Comparison of ENCODE assay signal across 9 cellular contexts in genomic region chr16:20903889-20904506, GRCh38. TPM values are rescaled to one million over a fixed set of nuclear protein-coding genes. Genes with fewer than 3 reads are reported as not detected.
DNase-seq lines count a peak whose midpoint lies in the region; ATAC-seq and TF ChIP-seq lines count a peak whose summit lies in the region.
"Had no signal": no experiment of that assay in that cellular context is flagged by ENCODE, and none has a peak within 500 bp of the region (broad histone marks: within the 10 kb centered on the region; RNA-seq: fewer than 3 reads in every experiment).

No MANE protein-coding gene starts in this region.

- peaks cover 66% of the 10 kb centered on the region for H3K79me2 ChIP-seq in hepatocyte

- H3K4me1 ChIP-seq in hepatocyte (ENCODE audit: insufficient read depth) (peaks cover 50% of the 10 kb centered on the region), stomach (peaks cover 64 to 85% (median 74%) of the 10 kb centered on the region in 4 donors)

- H3K27me3 ChIP-seq in hepatocyte (no peaks in the 10 kb centered on the region), stomach (no peaks in the 10 kb centered on the region)

- H3K9me3 Mint-ChIP-seq in T-helper 2 cell treated with Interferon-gamma antibody and Interleukin-4, amounts not matched to agents 5 μg/mL and 100 μg/mL, for 36 hours, result no peaks in the 10 kb centered on the region
- no peaks in the 10 kb centered on the region for H3K9me3 Mint-ChIP-seq in activated B cell treated with CpG ODN at 0.5 μM for 24 hours

- H3K27ac ChIP-seq in hepatocyte (peak overlapping the region; percentile 73), stomach (peak overlapping the region in 4 of 5 donors; percentile 98 to 99 (median 98))

- H3K4me3 ChIP-seq in hepatocyte (no peak overlapping the region), stomach (peak overlapping the region in 1 of 4 donors; percentile 11)

- H3K36me3 Mint-ChIP-seq in T-helper 2 cell treated with Interferon-gamma antibody and Interleukin-4, amounts not matched to agents 5 μg/mL and 100 μg/mL, for 36 hours (ENCODE audit: low read depth), result peaks cover 44% of the 10 kb centered on the region
- peaks cover 20% of the 10 kb centered on the region for H3K36me3 Mint-ChIP-seq in activated B cell treated with CpG ODN at 0.5 μM for 24 hours (ENCODE audit: low read depth)

- intact Hi-C loops in activated B cell treated with CpG ODN at 0.5 μM for 24 hours (cut with micrococcal nuclease) (loop anchor here (5.0 to 10.0 kb wide), 2 partner anchors 49 to 232 kb away; no protein-coding TSS in a partner anchor), stomach (cut with DNase I; ENCODE audit: low total_unique reads) (loop anchor here (10.0 kb wide), 1 partner anchor 49 kb away; no protein-coding TSS in a partner anchor)

- H3K9me3 ChIP-seq in hepatocyte (ENCODE audit: low read depth) (no peaks in the 10 kb centered on the region), stomach (no peaks in the 10 kb centered on the region)

- peaks cover 62% of the 10 kb centered on the region for H3K4me1 Mint-ChIP-seq in T-helper 2 cell treated with Interferon-gamma antibody and Interleukin-4, amounts not matched to agents 5 μg/mL and 100 μg/mL, for 36 hours (ENCODE audit: low read depth)
- H3K4me1 Mint-ChIP-seq in activated B cell treated with CpG ODN at 0.5 μM for 24 hours, result peaks cover 58% of the 10 kb centered on the region

- no peak for TF ChIP-seq CTCF in activated B cell treated with CpG ODN at 0.5 μM for 24 hours (IDR thresholded peaks at IDR 0.05)
- TF ChIP-seq CTCF in hepatocyte (IDR thresholded peaks at IDR 0.05; ENCODE audit: poor library complexity), result no peak
- TF ChIP-seq CTCF in stomach (IDR thresholded peaks at IDR 0.05), result no peak

- TF ChIP-seq EP300 in stomach (IDR thresholded peaks at IDR 0.05), result no peak

- DNase-seq in T-helper 2 cell treated with Interferon-gamma antibody and Interleukin-4, amounts not matched to agents 5 μg/mL and 100 μg/mL, for 36 hours (ENCODE audit: low spot score), result no peak
- DNase-seq in T-helper 2 cell, result no peak
- DNase-seq in activated B cell treated with CpG ODN at 0.5 μM for 24 hours, result no peak
- DNase-seq in hepatocyte (ENCODE audit: low spot score), result no peak
- DNase-seq in stomach, result no peak
- DNase-seq in NCI-H2107 (lab: John Stamatoyannopoulos, UW), result no peak
- DNase-seq: NCI-H1436 treated with DMSO at 0.1 percent for 48 hours had no signal

- H3K27me3 Mint-ChIP-seq in T-helper 2 cell treated with Interferon-gamma antibody and Interleukin-4, amounts not matched to agents 5 μg/mL and 100 μg/mL, for 36 hours (ENCODE audit: low read depth), result no peaks in the 10 kb centered on the region
- no peaks in the 10 kb centered on the region for H3K27me3 Mint-ChIP-seq in activated B cell treated with CpG ODN at 0.5 μM for 24 hours

- WGBS in hepatocyte (ENCODE audit: low lambda C conversion rate, missing lambda C conversion rate), result 69% methylated on average over 5 of the region's 5 CpGs
- WGBS in stomach, 5 donors, result 12 to 32% (median 30%) methylated on average over 5 of the region's 5 CpGs

- ATAC-seq in activated B cell treated with CpG ODN at 0.5 μM for 24 hours (ENCODE audit: low read depth), result no peak
- ATAC-seq in HG03196 (IDR thresholded peaks at IDR 0.05; ENCODE audit: unreplicated experiment), result no peak
- no peak for ATAC-seq in activated CD4-positive, CD25-positive, alpha-beta regulatory T cell treated with anti-CD3 and anti-CD28 coated beads, Interleukin-2, amount 50 U/mL, for 24 hours

- no peak overlapping the region for H3K4me2 ChIP-seq in hepatocyte

- peaks cover 4% of the 10 kb centered on the region for H4K20me1 ChIP-seq in hepatocyte (ENCODE audit: insufficient read depth, poor library complexity, severe bottlenecking)

- H3K9me2 ChIP-seq in hepatocyte (replicated peaks; ENCODE audit: insufficient read depth), result no peaks in the 10 kb centered on the region

- TF ChIP-seq POLR2A in stomach (IDR thresholded peaks at IDR 0.05), result no peak

- peak overlapping the region; percentile 47 for H3K4me3 Mint-ChIP-seq in T-helper 2 cell treated with Interferon-gamma antibody and Interleukin-4, amounts not matched to agents 5 μg/mL and 100 μg/mL, for 36 hours
- H3K4me3 Mint-ChIP-seq in activated B cell treated with CpG ODN at 0.5 μM for 24 hours, result peak overlapping the region; percentile 62

- no peak overlapping the region for H2AFZ ChIP-seq in hepatocyte

- H3K27ac Mint-ChIP-seq in T-helper 2 cell treated with Interferon-gamma antibody and Interleukin-4, amounts not matched to agents 5 μg/mL and 100 μg/mL, for 36 hours, result peak overlapping the region; percentile 68
- peak overlapping the region; percentile 80 for H3K27ac Mint-ChIP-seq in activated B cell treated with CpG ODN at 0.5 μM for 24 hours

- H3K36me3 ChIP-seq in hepatocyte (replicated peaks; ENCODE audit: insufficient read depth, low read depth), result no peaks in the 10 kb centered on the region
- H3K36me3 ChIP-seq in stomach, result no peaks in the 10 kb centered on the region

- CTCF ChIA-PET in activated B cell treated with CpG ODN at 0.5 μM for 24 hours (lab: Charles Lee), result interaction anchor here (1.4 kb wide), 1 partner anchor 28 kb away, joined by 3 read pairs; no protein-coding TSS in a partner anchor

- POLR2A ChIA-PET in activated B cell treated with CpG ODN at 0.5 μM for 24 hours (lab: Charles Lee), result interaction anchor here (0.6 to 3.2 kb wide), 6 partner anchors 14 to 997 kb away, joined by 3 to 18 read pairs (median 3); partner anchors contain the start of genes ACSM3, ERI2, REXO5 and THUMPD1

RNA-seq across cellular contexts. Expression of gene LYRM1, which starts 3.4 kb away (rescaled TPM):
- 20.7 and 22.4 TPM in 2 replicates for total RNA-seq in activated B cell treated with CpG ODN at 0.5 μM for 24 hours
- 60.0 and 61.5 TPM in 2 replicates for total RNA-seq in hepatocyte
- polyA plus RNA-seq in hepatocyte, result 48.9 and 57.3 TPM in 2 replicates
- 10 to 100 TPM in 4 of 5 donors, 1 to 10 TPM in 1; 6.7 to 29.7 (median 21.0) TPM for total RNA-seq in stomach
- 10 to 100 TPM; 37.4 to 58.5 (median 43.4) TPM for polyA plus RNA-seq in stomach

RNA-seq across cellular contexts. Expression of gene DCUN1D3, which starts 3.8 kb away (rescaled TPM):
- total RNA-seq in activated B cell treated with CpG ODN at 0.5 μM for 24 hours (4.1 and 4.7 TPM in 2 replicates), hepatocyte (38.1 and 40.3 TPM in 2 replicates), stomach (10 to 100 TPM in 4 of 5 donors, 1 to 10 TPM in 1; 3.8 to 25.7 (median 16.7) TPM)
- polyA plus RNA-seq in hepatocyte (10.3 and 15.0 TPM in 2 replicates), stomach (1 to 10 TPM; 1.4 to 3.7 (median 2.1) TPM)
